ENCODE assay signal across 9 cellular contexts in the genomic region with DNA sequence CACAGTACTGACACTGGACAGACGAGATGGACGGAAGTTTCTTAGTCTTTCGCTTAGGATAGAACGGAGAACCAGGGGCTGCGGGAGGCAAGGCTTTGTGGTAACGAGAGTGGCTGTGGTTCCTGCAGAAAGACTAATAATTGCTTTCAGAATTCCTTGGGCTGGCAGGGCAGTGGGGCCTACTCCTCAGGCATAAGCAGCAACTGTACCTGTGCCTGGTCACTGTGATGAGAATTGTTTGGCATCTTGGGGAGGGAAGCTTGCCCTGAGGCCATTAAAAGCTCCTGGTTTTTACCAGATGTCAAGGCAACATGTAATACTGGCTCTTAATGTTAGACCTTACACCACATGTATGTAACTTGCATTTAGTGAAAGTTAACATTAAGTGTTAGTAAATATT.
"Had no signal": no experiment of that assay in that cellular context is flagged by ENCODE, and none has a peak within 500 bp of the region (broad histone marks: within the 10 kb centered on the region; RNA-seq: fewer than 3 reads in every experiment).

No MANE protein-coding gene starts in this region.

- H3K27ac Mint-ChIP-seq: activated CD4-positive, alpha-beta memory T cell treated with anti-CD3 and anti-CD28 coated beads for 36 hours; activated T-helper 1 cell treated with anti-CD3 and anti-CD28 coated beads, Interleukin-12 subunit alpha, Interleukin-12 subunit beta, Interleukin-2, Interleukin-4 antibody, amounts not matched to agents 30 ng/mL and 10 ng/mL and 1 ng/mL, durations not matched to agents 14 hours and 24 hours and 36 hours had no signal

- DNase-seq: activated CD4-positive, alpha-beta memory T cell treated with anti-CD3 and anti-CD28 coated beads for 36 hours; activated naive CD4-positive, alpha-beta T cell treated with Interleukin-2 at 50 U/mL for 16 hours; effector memory CD4-positive, alpha-beta T cell; left colon; stimulated activated CD4-positive, alpha-beta T cell treated with anti-CD3 and anti-CD28 coated beads, Interleukin-15, amount 100 ng/mL, for 24 hours; stimulated activated CD4-positive, alpha-beta T cell treated with anti-CD3 and anti-CD28 coated beads, Interleukin-4, amount 100 ng/mL, for 24 hours; T1000 had no signal

- FAIRE-seq: urothelium cell line had no signal

- H3K4me3 Mint-ChIP-seq: activated CD4-positive, alpha-beta memory T cell treated with anti-CD3 and anti-CD28 coated beads for 36 hours; activated T-helper 1 cell treated with anti-CD3 and anti-CD28 coated beads, Interleukin-12 subunit alpha, Interleukin-12 subunit beta, Interleukin-2, Interleukin-4 antibody, amounts not matched to agents 30 ng/mL and 10 ng/mL and 1 ng/mL, durations not matched to agents 14 hours and 24 hours and 36 hours had no signal

- ATAC-seq: left colon had no signal

- H3K27me3 Mint-ChIP-seq: activated CD4-positive, alpha-beta memory T cell treated with anti-CD3 and anti-CD28 coated beads for 36 hours had no signal

- H3K9me3 Mint-ChIP-seq: activated CD4-positive, alpha-beta memory T cell treated with anti-CD3 and anti-CD28 coated beads for 36 hours; activated T-helper 1 cell treated with anti-CD3 and anti-CD28 coated beads, Interleukin-12 subunit alpha, Interleukin-12 subunit beta, Interleukin-2, Interleukin-4 antibody, amounts not matched to agents 30 ng/mL and 10 ng/mL and 1 ng/mL, durations not matched to agents 14 hours and 24 hours and 36 hours had no signal
